ENCODE assay signal across 1 cellular context in genomic region chr4:185396724-185397402, GRCh38.
TF ChIP-seq lines count a peak whose summit lies in the region.

A gene with protein sequence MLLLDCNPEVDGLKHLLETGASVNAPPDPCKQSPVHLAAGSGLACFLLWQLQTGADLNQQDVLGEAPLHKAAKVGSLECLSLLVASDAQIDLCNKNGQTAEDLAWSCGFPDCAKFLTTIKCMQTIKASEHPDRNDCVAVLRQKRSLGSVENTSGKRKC (plus strand): TSS chr4:185396841. CDS start chr4:185396924, 83 bp downstream.

TF ChIP-seq in HepG2, 621 proteins besides CTCF, POLR2A, EP300 and RAD21 (continued from another document and continues in another):
- TF ChIP-seq SKI (IDR thresholded peaks at IDR 0.05; ENCODE audit: partially characterized antibody) (peak; percentile 73), ZNF318 (CRISPR knock-in tag; IDR thresholded peaks at IDR 0.05) (0 out of 2 replicates have a peak, but pooled peaks have one; percentile 36), ELF1 (CRISPR knock-in tag; IDR thresholded peaks at IDR 0.05) (peak; percentile 69), REXO4 (CRISPR knock-in tag; IDR thresholded peaks at IDR 0.05; ENCODE audit: borderline replicate concordance) (no peak), ZNF3 (CRISPR knock-in tag; IDR thresholded peaks at IDR 0.05) (no peak), MEIS2 (CRISPR knock-in tag; IDR thresholded peaks at IDR 0.05) (peak; percentile 64; the same call in 1 of the 2 replicates), ZNF44 (CRISPR knock-in tag; IDR thresholded peaks at IDR 0.05) (peak; percentile 69; the same call in 1 of the 2 replicates), ZNF33B (CRISPR knock-in tag; IDR thresholded peaks at IDR 0.05) (no peak), ZBTB7A (CRISPR knock-in tag; IDR thresholded peaks at IDR 0.05) (no peak), TAF1 (CRISPR knock-in tag; IDR thresholded peaks at IDR 0.05) (peak; percentile 55), ZBTB20 (CRISPR knock-in tag; IDR thresholded peaks at IDR 0.05; ENCODE audit: borderline replicate concordance, low read depth) (no peak), ZNF782 (CRISPR knock-in tag; IDR thresholded peaks at IDR 0.05; ENCODE audit: borderline replicate concordance) (peak; percentile 40; the same call in 1 of the 2 replicates), SRSF1 (optimal IDR thresholded peaks at IDR 0.05; ENCODE audit: low read depth, low read length) (peak; percentile 11), PATZ1 (CRISPR knock-in tag; IDR thresholded peaks at IDR 0.05) (no peak), ZFX (CRISPR knock-in tag; IDR thresholded peaks at IDR 0.05; ENCODE audit: low read depth) (peak; percentile 62), ZNF768 (CRISPR knock-in tag; IDR thresholded peaks at IDR 0.05) (0 out of 2 replicates have a peak, but pooled peaks have one; percentile 10), ISX (CRISPR knock-in tag; conservative IDR thresholded peaks at IDR 0.05) (no peak), ETV5 (CRISPR knock-in tag; IDR thresholded peaks at IDR 0.05; ENCODE audit: borderline replicate concordance) (peak; percentile 70), ZNF557 (CRISPR knock-in tag; IDR thresholded peaks at IDR 0.05) (peak; percentile 88; the same call in 1 of the 2 replicates), ZNF672 (CRISPR knock-in tag; IDR thresholded peaks at IDR 0.05) (0 out of 2 replicates have a peak, but pooled peaks have one; percentile 7), SIN3A (IDR thresholded peaks at IDR 0.05; ENCODE audit: borderline replicate concordance, low read depth, low read length) (peak; percentile 91; the same call in 1 of the 2 replicates), SIX1 (CRISPR knock-in tag; IDR thresholded peaks at IDR 0.05; ENCODE audit: borderline replicate concordance) (peak; percentile 84; the same call in 1 of the 2 replicates), ZMAT3 (CRISPR knock-in tag; conservative IDR thresholded peaks at IDR 0.05) (peak; percentile 83; the same call in 1 of the 2 replicates), SCMH1 (CRISPR knock-in tag; IDR thresholded peaks at IDR 0.05; ENCODE audit: borderline replicate concordance) (no peak), ZNF160 (CRISPR knock-in tag; IDR thresholded peaks at IDR 0.05) (peak; percentile 1), ZNF746 (CRISPR knock-in tag; IDR thresholded peaks at IDR 0.05) (peak; percentile 39; the same call in 1 of the 2 replicates), ZNF547 (CRISPR knock-in tag; IDR thresholded peaks at IDR 0.05) (no peak), RFX1 (IDR thresholded peaks at IDR 0.05) (peak; percentile 77), ELF3 (CRISPR knock-in tag; IDR thresholded peaks at IDR 0.05) (peak; percentile 15; the same call in 1 of the 2 replicates), REST (IDR thresholded peaks at IDR 0.05; ENCODE audit: borderline replicate concordance in 1 of 2, low read depth in 1 of 2, low read length in 2 of 2) (peak in 1 of 2 experiments; percentile 75; a peak in 2 of 4 replicates), HNF4G (IDR thresholded peaks at IDR 0.05; ENCODE audit: borderline replicate concordance, low read depth, low read length) (peak; percentile 13; the same call in 1 of the 2 replicates), HNF4G (CRISPR knock-in tag; IDR thresholded peaks at IDR 0.05; ENCODE audit: borderline replicate concordance, low read depth) (no peak), ZBTB3 (CRISPR knock-in tag; IDR thresholded peaks at IDR 0.05; ENCODE audit: borderline replicate concordance, low read depth) (no peak), ZNF256 (CRISPR knock-in tag; conservative IDR thresholded peaks at IDR 0.05) (0 out of 2 replicates have a peak, but pooled peaks have one; percentile 37)
- TF ChIP-seq, protein P1, sequence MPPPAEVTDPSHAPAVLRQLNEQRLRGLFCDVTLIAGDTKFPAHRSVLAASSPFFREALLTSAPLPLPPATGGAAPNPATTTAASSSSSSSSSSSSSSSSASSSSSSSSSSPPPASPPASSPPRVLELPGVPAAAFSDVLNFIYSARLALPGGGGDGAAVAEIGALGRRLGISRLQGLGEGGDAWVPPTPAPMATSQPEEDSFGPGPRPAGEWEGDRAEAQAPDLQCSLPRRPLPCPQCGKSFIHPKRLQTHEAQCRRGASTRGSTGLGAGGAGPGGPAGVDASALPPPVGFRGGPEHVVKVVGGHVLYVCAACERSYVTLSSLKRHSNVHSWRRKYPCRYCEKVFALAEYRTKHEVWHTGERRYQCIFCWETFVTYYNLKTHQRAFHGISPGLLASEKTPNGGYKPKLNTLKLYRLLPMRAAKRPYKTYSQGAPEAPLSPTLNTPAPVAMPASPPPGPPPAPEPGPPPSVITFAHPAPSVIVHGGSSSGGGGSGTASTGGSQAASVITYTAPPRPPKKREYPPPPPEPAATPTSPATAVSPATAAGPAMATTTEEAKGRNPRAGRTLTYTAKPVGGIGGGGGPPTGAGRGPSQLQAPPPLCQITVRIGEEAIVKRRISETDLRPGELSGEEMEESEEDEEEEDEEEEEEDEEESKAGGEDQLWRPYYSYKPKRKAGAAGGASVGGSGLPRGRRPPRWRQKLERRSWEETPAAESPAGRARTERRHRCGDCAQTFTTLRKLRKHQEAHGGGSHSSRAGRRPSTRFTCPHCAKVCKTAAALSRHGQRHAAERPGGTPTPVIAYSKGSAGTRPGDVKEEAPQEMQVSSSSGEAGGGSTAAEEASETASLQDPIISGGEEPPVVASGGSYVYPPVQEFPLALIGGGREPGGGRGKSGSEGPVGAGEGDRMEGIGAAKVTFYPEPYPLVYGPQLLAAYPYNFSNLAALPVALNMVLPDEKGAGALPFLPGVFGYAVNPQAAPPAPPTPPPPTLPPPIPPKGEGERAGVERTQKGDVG (CRISPR knock-in tag; IDR thresholded peaks at IDR 0.05; ENCODE audit: borderline replicate concordance) = no peak
- TF ChIP-seq, protein P2, sequence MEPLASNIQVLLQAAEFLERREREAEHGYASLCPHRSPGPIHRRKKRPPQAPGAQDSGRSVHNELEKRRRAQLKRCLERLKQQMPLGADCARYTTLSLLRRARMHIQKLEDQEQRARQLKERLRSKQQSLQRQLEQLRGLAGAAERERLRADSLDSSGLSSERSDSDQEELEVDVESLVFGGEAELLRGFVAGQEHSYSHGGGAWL (CRISPR knock-in tag; IDR thresholded peaks at IDR 0.05) = no peak; the same call in 1 of the 2 replicates
- TF ChIP-seq, protein P3, sequence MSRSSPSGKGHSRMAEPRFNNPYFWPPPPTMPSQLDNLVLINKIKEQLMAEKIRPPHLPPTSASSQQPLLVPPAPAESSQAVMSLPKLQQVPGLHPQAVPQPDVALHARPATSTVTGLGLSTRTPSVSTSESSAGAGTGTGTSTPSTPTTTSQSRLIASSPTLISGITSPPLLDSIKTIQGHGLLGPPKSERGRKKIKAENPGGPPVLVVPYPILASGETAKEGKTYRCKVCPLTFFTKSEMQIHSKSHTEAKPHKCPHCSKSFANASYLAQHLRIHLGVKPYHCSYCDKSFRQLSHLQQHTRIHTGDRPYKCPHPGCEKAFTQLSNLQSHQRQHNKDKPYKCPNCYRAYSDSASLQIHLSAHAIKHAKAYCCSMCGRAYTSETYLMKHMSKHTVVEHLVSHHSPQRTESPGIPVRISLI (CRISPR knock-in tag; IDR thresholded peaks at IDR 0.05; ENCODE audit: borderline replicate concordance) = no peak
- TF ChIP-seq, protein P4, sequence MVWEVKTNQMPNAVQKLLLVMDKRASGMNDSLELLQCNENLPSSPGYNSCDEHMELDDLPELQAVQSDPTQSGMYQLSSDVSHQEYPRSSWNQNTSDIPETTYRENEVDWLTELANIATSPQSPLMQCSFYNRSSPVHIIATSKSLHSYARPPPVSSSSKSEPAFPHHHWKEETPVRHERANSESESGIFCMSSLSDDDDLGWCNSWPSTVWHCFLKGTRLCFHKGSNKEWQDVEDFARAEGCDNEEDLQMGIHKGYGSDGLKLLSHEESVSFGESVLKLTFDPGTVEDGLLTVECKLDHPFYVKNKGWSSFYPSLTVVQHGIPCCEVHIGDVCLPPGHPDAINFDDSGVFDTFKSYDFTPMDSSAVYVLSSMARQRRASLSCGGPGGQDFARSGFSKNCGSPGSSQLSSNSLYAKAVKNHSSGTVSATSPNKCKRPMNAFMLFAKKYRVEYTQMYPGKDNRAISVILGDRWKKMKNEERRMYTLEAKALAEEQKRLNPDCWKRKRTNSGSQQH (CRISPR knock-in tag; IDR thresholded peaks at IDR 0.05; ENCODE audit: low read depth) = peak; percentile 28; the same call in 1 of the 2 replicates
